Comparison of ENCODE assay signal across 3 cellular contexts in the genomic region with DNA sequence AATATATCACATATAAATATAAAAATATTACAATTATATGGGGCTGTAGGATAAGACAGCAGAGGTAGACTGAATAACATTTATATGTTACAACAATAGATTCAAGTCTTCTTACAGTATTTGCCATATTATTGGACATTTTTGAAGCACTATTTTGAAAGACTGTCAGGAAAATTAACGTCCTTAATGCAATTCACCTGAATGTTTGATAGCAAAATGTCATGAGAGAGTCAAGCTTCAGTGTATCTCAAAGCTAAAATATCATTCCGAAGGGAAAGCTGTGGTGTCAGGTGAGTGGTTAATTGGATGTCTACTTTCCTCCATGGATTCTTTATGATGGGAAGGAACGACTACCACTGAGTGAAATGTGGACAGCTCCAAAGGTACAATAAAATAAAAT.
"Had no signal": no experiment of that assay in that cellular context is flagged by ENCODE, and none has a peak within 500 bp of the region (broad histone marks: within the 10 kb centered on the region; RNA-seq: fewer than 3 reads in every experiment).

No MANE protein-coding gene starts in this region.

- DNase-seq: GDM1, GF-D8 had no signal

- H3K4me3 ChIP-seq: GM12878 had no signal
